Comparison of ENCODE assay signal across 9 cellular contexts in the genomic region with DNA sequence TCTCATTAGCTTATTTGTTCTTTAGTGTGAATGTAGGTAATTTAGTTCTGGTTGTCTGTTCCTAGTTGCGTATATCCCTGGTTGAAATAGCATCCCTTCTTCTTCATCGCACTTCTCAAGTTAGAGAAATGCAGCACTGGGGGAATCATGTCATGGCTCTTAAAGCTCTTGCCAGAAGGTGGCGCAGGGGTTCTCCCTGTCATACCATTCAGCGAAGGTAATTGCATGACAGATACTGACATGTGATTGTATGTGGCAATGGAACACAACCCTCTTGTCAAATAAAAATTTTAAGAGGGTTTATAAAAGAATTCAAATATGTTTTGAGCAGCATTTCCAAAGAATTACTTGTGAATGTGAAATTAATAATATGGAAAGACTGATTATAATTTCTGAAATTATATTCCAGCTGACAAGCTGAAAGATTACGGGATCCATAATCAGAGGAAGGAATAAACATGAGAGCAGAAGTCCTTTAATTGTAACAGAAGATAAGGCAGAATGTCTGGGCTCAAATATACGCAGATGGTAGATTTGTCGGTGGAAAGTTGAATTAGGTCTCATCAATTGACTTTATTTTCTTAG.
A peak's percentile ranks its signal among the peaks of the same experiment; 100 is the strongest.
DNase-seq lines count a peak whose midpoint lies in the region; ATAC-seq, FAIRE-seq and TF ChIP-seq lines count a peak whose summit lies in the region.
"Had no signal": no experiment of that assay in that cellular context is flagged by ENCODE, and none has a peak within 500 bp of the region (broad histone marks: within the 10 kb centered on the region; RNA-seq: fewer than 3 reads in every experiment).

No MANE protein-coding gene starts in this region.

- H3K4me3 ChIP-seq in SK-N-SH (ENCODE audit: low read depth in 2 of 2, low read length in 1 of 2) (peak overlapping the region in 1 of 2 experiments; percentile 48; a peak in 1 of 4 replicates), right lobe of liver (no peak overlapping the region)

- ATAC-seq in HG02763 (IDR thresholded peaks at IDR 0.05; ENCODE audit: unreplicated experiment) (peak; percentile 80), right lobe of liver (peak; percentile 98 to 100 (median 100))
- ATAC-seq in stimulated activated naive CD8-positive, alpha-beta T cell treated with anti-CD3 and anti-CD28 coated beads, Interleukin-15, amount 100 ng/mL, for 72 hours = peak; percentile 70

- peak; percentile 79 for TF ChIP-seq RAD21 in SK-N-SH (IDR thresholded peaks at IDR 0.05; ENCODE audit: low read length)

- peak; percentile 16 for DNase-seq in GM13976 (ENCODE audit: low spot score)
- peak; percentile 80 for DNase-seq in NCI-H1092 (lab: John Stamatoyannopoulos, UW)
- peak; percentile 24 for DNase-seq in SK-N-SH
- DNase-seq in chondrocyte (ENCODE audit: low spot score) = no peak
- DNase-seq in right lobe of liver = peak; percentile 65 to 79 (median 68)
- DNase-seq in stimulated activated naive CD8-positive, alpha-beta T cell treated with anti-CD3 and anti-CD28 coated beads, Interleukin-15, amount 100 ng/mL, for 72 hours = peak; percentile 25 to 28

- TF ChIP-seq CTCF in GM13976 (IDR thresholded peaks at IDR 0.05; ENCODE audit: borderline replicate concordance, control extremely low read depth, extremely low read depth, insufficient read depth, missing control alignments) (peak; percentile 57), SK-N-SH (IDR thresholded peaks at IDR 0.05) (peak; percentile 90), chondrocyte (IDR thresholded peaks at IDR 0.05) (peak; percentile 94), right lobe of liver (IDR thresholded peaks at IDR 0.05) (peak; percentile 71 to 86 (median 83))

- H3K27me3 ChIP-seq in SK-N-SH (ENCODE audit: insufficient read depth) (no peaks in the 10 kb centered on the region), right lobe of liver (no peaks in the 10 kb centered on the region)
- H3K27me3 ChIP-seq: neutrophil had no signal

- in situ Hi-C loops in GM13976 (cut with MboI; ENCODE audit: low sequenced_read_pairs, unreplicated experiment) = no loop called here

- no peaks in the 10 kb centered on the region for H4K20me1 ChIP-seq in SK-N-SH (ENCODE audit: insufficient read depth)

- no peaks in the 10 kb centered on the region for H3K36me3 Mint-ChIP-seq in chondrocyte (ENCODE audit: low read depth)

- H3K27me3 Mint-ChIP-seq in chondrocyte (ENCODE audit: low read depth) = peaks cover 33% of the 10 kb centered on the region
- peaks cover 8% of the 10 kb centered on the region for H3K27me3 Mint-ChIP-seq in stimulated activated naive CD8-positive, alpha-beta T cell treated with anti-CD3 and anti-CD28 coated beads, Interleukin-15, amount 100 ng/mL, for 72 hours

- no peak overlapping the region for H3K9ac ChIP-seq in SK-N-SH

- TF ChIP-seq POLR2A in right lobe of liver (IDR thresholded peaks at IDR 0.05) = no peak

- H3K79me2 ChIP-seq in SK-N-SH (ENCODE audit: insufficient read depth) = no peaks in the 10 kb centered on the region

- no peak overlapping the region for H3K4me2 ChIP-seq in SK-N-SH

- H3K9me3 ChIP-seq in SK-N-SH (no peaks in the 10 kb centered on the region), right lobe of liver (no peaks in the 10 kb centered on the region)
- H3K9me3 ChIP-seq: neutrophil had no signal

- WGBS in SK-N-SH (ENCODE audit: low lambda C conversion rate) = 21% methylated on average over 7 of the region's 7 CpGs
- 20% methylated on average over 7 of the region's 7 CpGs for WGBS in right lobe of liver (ENCODE audit: insufficient coverage, low coverage, low lambda C conversion rate, missing lambda C conversion rate)

- CTCF ChIA-PET in SK-N-SH (lab: Yijun Ruan, JAX) = interaction anchor here (0.5 to 4.7 kb wide), 32 partner anchors 10 to 1556 kb away, joined by 3 to 63 read pairs (median 3); no protein-coding TSS in a partner anchor

- TF ChIP-seq EP300 in SK-N-SH (IDR thresholded peaks at IDR 0.05; ENCODE audit: borderline replicate concordance in 1 of 2, low read depth in 1 of 2, low read length in 1 of 2) = no peak

- peak; percentile 85 for FAIRE-seq in A204.1 (lab: Jason Lieb, UNC)

- H3K36me3 ChIP-seq in SK-N-SH (replicated peaks in 1 of 2; ENCODE audit: control insufficient read depth in 1 of 2, insufficient read depth in 2 of 2, low read length in 1 of 2) (no peaks in the 10 kb centered on the region), right lobe of liver (no peaks in the 10 kb centered on the region)
- H3K36me3 ChIP-seq: neutrophil had no signal

- H3K4me3 Mint-ChIP-seq in chondrocyte (ENCODE audit: unreplicated experiment) = no peak overlapping the region
- no peak overlapping the region for H3K4me3 Mint-ChIP-seq in stimulated activated naive CD8-positive, alpha-beta T cell treated with anti-CD3 and anti-CD28 coated beads, Interleukin-15, amount 100 ng/mL, for 72 hours

- intact Hi-C loops in right lobe of liver (cut with DNase I) = loop anchor here in 1 of 2 donors (10.0 kb wide), 1 partner anchor 100 kb away; no protein-coding TSS in a partner anchor

- POLR2A ChIA-PET in SK-N-SH (lab: Yijun Ruan, JAX) = no interaction called here

- H3K4me1 Mint-ChIP-seq in chondrocyte (ENCODE audit: low read depth) = no peaks in the 10 kb centered on the region
- H3K4me1 Mint-ChIP-seq in stimulated activated naive CD8-positive, alpha-beta T cell treated with anti-CD3 and anti-CD28 coated beads, Interleukin-15, amount 100 ng/mL, for 72 hours = no peaks in the 10 kb centered on the region

- H3K27ac Mint-ChIP-seq in chondrocyte (ENCODE audit: unreplicated experiment) = no peak overlapping the region
- no peak overlapping the region for H3K27ac Mint-ChIP-seq in stimulated activated naive CD8-positive, alpha-beta T cell treated with anti-CD3 and anti-CD28 coated beads, Interleukin-15, amount 100 ng/mL, for 72 hours

- H3K27ac ChIP-seq in SK-N-SH (ENCODE audit: low read depth in 2 of 2, low read length in 1 of 2) = no peak overlapping the region
- no peak overlapping the region for H3K27ac ChIP-seq in right lobe of liver
- H3K27ac ChIP-seq: neutrophil had no signal

- H2AFZ ChIP-seq in SK-N-SH (ENCODE audit: low read depth) = no peak overlapping the region

- H3K9me2 ChIP-seq in SK-N-SH = no peaks in the 10 kb centered on the region

- no peaks in the 10 kb centered on the region for H3F3A ChIP-seq in SK-N-SH (replicated peaks; ENCODE audit: insufficient read depth)

- no peaks in the 10 kb centered on the region for H3K9me3 Mint-ChIP-seq in chondrocyte (ENCODE audit: low read depth)
- H3K9me3 Mint-ChIP-seq in stimulated activated naive CD8-positive, alpha-beta T cell treated with anti-CD3 and anti-CD28 coated beads, Interleukin-15, amount 100 ng/mL, for 72 hours = no peaks in the 10 kb centered on the region

- H3K4me1 ChIP-seq in SK-N-SH (ENCODE audit: control insufficient read depth in 1 of 2, insufficient read depth in 2 of 2, low read depth in 1 of 2, low read length in 1 of 2) = no peaks in the 10 kb centered on the region
- H3K4me1 ChIP-seq in right lobe of liver = peaks cover 0 to 10% (median 0%) of the 10 kb centered on the region in 4 donors

TF ChIP-seq in SK-N-SH, 30 proteins besides CTCF, POLR2A, EP300 and RAD21 (continues in another document):
- TF ChIP-seq USF1 (IDR thresholded peaks at IDR 0.05; ENCODE audit: borderline replicate concordance, low read depth) (no peak), FOSL2 (IDR thresholded peaks at IDR 0.05; ENCODE audit: borderline replicate concordance, low read depth) (no peak), EZH2phosphoT487 (IDR thresholded peaks at IDR 0.05; ENCODE audit: borderline replicate concordance, low read depth) (no peak), PBX3 (IDR thresholded peaks at IDR 0.05) (peak; percentile 62), RXRA (IDR thresholded peaks at IDR 0.05; ENCODE audit: borderline replicate concordance, low read depth) (no peak), SMC3 (IDR thresholded peaks at IDR 0.05; ENCODE audit: low read depth, low read length) (peak; percentile 84)
- TF ChIP-seq, protein P1, sequence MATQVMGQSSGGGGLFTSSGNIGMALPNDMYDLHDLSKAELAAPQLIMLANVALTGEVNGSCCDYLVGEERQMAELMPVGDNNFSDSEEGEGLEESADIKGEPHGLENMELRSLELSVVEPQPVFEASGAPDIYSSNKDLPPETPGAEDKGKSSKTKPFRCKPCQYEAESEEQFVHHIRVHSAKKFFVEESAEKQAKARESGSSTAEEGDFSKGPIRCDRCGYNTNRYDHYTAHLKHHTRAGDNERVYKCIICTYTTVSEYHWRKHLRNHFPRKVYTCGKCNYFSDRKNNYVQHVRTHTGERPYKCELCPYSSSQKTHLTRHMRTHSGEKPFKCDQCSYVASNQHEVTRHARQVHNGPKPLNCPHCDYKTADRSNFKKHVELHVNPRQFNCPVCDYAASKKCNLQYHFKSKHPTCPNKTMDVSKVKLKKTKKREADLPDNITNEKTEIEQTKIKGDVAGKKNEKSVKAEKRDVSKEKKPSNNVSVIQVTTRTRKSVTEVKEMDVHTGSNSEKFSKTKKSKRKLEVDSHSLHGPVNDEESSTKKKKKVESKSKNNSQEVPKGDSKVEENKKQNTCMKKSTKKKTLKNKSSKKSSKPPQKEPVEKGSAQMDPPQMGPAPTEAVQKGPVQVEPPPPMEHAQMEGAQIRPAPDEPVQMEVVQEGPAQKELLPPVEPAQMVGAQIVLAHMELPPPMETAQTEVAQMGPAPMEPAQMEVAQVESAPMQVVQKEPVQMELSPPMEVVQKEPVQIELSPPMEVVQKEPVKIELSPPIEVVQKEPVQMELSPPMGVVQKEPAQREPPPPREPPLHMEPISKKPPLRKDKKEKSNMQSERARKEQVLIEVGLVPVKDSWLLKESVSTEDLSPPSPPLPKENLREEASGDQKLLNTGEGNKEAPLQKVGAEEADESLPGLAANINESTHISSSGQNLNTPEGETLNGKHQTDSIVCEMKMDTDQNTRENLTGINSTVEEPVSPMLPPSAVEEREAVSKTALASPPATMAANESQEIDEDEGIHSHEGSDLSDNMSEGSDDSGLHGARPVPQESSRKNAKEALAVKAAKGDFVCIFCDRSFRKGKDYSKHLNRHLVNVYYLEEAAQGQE (IDR thresholded peaks at IDR 0.05; ENCODE audit: low read depth, low read length) = no peak
